8 cellular contexts compared by ENCODE assay signal in the genomic region with DNA sequence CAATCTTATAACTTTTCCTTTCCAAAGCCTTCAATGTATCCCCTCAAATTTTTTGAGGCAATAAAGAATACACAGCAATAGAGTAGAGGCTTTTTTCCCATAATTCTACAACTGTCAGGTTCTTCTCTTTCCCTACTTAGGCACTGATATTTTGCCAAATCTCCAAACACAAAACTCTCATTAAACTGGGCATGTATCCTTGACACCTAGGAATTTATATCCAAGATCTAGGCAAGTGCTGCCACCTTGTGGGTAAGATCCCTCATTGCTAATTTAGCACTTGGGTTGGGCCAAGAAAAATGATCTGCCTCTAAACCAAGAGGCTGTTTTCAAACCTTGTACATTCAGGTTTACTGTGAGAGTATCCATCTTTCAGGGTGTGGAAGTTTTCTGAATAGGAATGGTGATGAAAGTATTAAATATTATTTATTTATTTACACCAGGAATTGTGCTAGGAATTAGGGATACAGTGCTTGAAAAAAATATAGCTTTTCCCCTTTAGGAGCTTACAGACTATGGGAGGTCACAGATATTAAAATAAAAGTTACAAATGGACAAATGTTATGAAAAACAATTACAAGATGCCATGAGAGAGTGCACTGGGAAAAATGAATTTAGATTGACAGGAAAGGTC.
DNase-seq lines count a peak whose midpoint lies in the region.

No MANE protein-coding gene starts in this region.

- peak; percentile 8 for DNase-seq in NK-92 treated with Interleukin-12 subunit alpha and Interleukin-12 subunit beta, amount 100 ng/mL, for 24 hours (lab: John Stamatoyannopoulos, UW)
- DNase-seq in NK-92 (lab: John Stamatoyannopoulos, UW; ENCODE audit: unreplicated experiment) = no peak
- DNase-seq in NCI-H1105 (lab: John Stamatoyannopoulos, UW) = peak; percentile 37
- peak; percentile 39 for DNase-seq in T-helper 9 cell
- peak; percentile 56 for DNase-seq in central memory CD4-positive, alpha-beta T cell
- DNase-seq in kidney tubule cell (ENCODE audit: low spot score) = peak; percentile 70
- peak; percentile 43 for DNase-seq in stimulated activated CD8-positive, alpha-beta memory T cell treated with anti-CD3 and anti-CD28 coated beads, Interleukin-12 subunit alpha, Interleukin-12 subunit beta, amount 100 ng/mL, for 1 hour (ENCODE audit: low read depth)
- DNase-seq in OCI-M2 (lab: John Stamatoyannopoulos, UW; ENCODE audit: unreplicated experiment) = no peak

Comparison
In these comparisons a context has a peak if more than half of its experiments do, and no peak if none do; other contexts are left out.
1. DNase-seq: peak in NK-92 treated with Interleukin-12 subunit alpha and Interleukin-12 subunit beta, amount 100 ng/mL, for 24 hours (single experiment), NCI-H1105 (single experiment), T-helper 9 cell (single experiment), central memory CD4-positive, alpha-beta T cell (single experiment), kidney tubule cell (single experiment) and stimulated activated CD8-positive, alpha-beta memory T cell treated with anti-CD3 and anti-CD28 coated beads, Interleukin-12 subunit alpha, Interleukin-12 subunit beta, amount 100 ng/mL, for 1 hour (single experiment); none in NK-92 (single experiment) and OCI-M2 (single experiment).